In the genomic region with DNA sequence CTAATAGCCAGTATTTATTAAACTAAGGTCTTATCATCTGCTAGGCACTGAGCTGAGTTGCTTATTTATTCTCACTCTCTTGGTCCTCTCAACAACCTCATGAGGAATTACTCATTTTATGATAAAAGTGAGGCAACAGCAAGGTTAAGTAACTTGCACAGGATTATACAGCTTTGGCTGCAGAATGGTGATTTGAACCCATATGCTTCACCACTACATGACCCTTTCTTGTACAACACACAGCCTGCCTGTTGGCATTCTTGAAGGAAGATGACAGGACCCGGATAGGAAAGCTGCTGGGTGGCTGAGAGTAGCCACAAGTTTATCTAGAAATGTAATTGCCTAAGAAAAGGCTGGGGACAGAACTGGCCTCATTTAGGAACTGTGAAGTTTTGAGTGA, we compare ENCODE assay signal across 19 cellular contexts.
"Had no signal": no experiment of that assay in that cellular context is flagged by ENCODE, and none has a peak within 500 bp of the region (broad histone marks: within the 10 kb centered on the region; RNA-seq: fewer than 3 reads in every experiment).

No MANE protein-coding gene starts in this region.

- H3K9me3 ChIP-seq: SJSA1 had no signal

- DNase-seq: KBM-7, MV-4-11, NCI-H1048, NCI-H1105, NCI-H1417, NCI-H1436 treated with DMSO at 0.1 percent for 48 hours, NCI-H1694, NCI-H1930, NCI-H2081, NCI-H2107, NCI-H2227 treated with DMSO at 0.1 percent for 48 hours, NCI-H524, NCI-H526 treated with DMSO at 0.1 percent for 48 hours, NCI-H748 treated with DMSO at 0.1 percent for 48 hours, Right ventricle myocardium superior, RPMI8226, SIG-M5 had no signal

- H3K27me3 ChIP-seq: SJSA1 had no signal

- H3K4me3 ChIP-seq: SJSA1, SK-N-MC had no signal

- H3K36me3 ChIP-seq: SJSA1 had no signal

- H3K27ac ChIP-seq: SJSA1, SK-N-MC had no signal
